ENCODE assay signal across 11 cellular contexts in genomic region chr9:127832248-127832647, GRCh38. TPM values are rescaled to one million over a fixed set of nuclear protein-coding genes. Genes with fewer than 3 reads are reported as not detected.
DNase-seq lines count a peak whose midpoint lies in the region; ATAC-seq and TF ChIP-seq lines count a peak whose summit lies in the region.
"Had no signal": no experiment of that assay in that cellular context is flagged by ENCODE, and none has a peak within 500 bp of the region (broad histone marks: within the 10 kb centered on the region; RNA-seq: fewer than 3 reads in every experiment).

No MANE protein-coding gene starts in this region.

- intact Hi-C loops in left lung (cut with DNase I) (no loop called here), tibial artery (cut with DNase I; ENCODE audit: low total_unique reads) (no loop called here), head of caudate nucleus (cut with DNase I) (no loop called here)

- H3K27ac Mint-ChIP-seq in activated naive CD4-positive, alpha-beta T cell treated with anti-CD3 and anti-CD28 coated beads, Interleukin-2, amount 10 ng/mL, durations not matched to agents 7 days and 5 days, result peak overlapping the region; percentile 84
- H3K27ac Mint-ChIP-seq in activated naive CD4-positive, alpha-beta T cell treated with anti-CD3 and anti-CD28 coated beads, Interleukin-2, amount 50 U/mL, for 72 hours, result peak overlapping the region; percentile 45 to 61

- no peaks in the 10 kb centered on the region for H3K9me3 ChIP-seq in left lung
- no peaks in the 10 kb centered on the region for H3K9me3 ChIP-seq in tibial artery

- peak overlapping the region; percentile 87 to 92 for H3K27ac ChIP-seq in left lung
- H3K27ac ChIP-seq in tibial artery, result peak overlapping the region; percentile 53 to 86

- peak; percentile 49 for DNase-seq in activated naive CD4-positive, alpha-beta T cell treated with anti-CD3 and anti-CD28 coated beads, Interleukin-2, amount 10 ng/mL, durations not matched to agents 7 days and 5 days
- DNase-seq in activated naive CD4-positive, alpha-beta T cell treated with anti-CD3 and anti-CD28 coated beads, Interleukin-2, amount 50 U/mL, for 16 hours, result no peak
- DNase-seq in activated naive CD4-positive, alpha-beta T cell treated with anti-CD3 and anti-CD28 coated beads, Interleukin-2, amount 50 U/mL, for 72 hours (ENCODE audit: low spot score in 2 of 2), result no peak
- no peak for DNase-seq in left lung
- peak in 1 of 2 donors; percentile 71 for DNase-seq in tibial artery
- DNase-seq in SHP77 (lab: John Stamatoyannopoulos, UW), result no peak
- no peak for DNase-seq in head of caudate nucleus
- DNase-seq in dermis blood vessel endothelial cell, result no peak
- DNase-seq: NCI-H1417, NCI-H446 had no signal

- H3K4me1 Mint-ChIP-seq in activated naive CD4-positive, alpha-beta T cell treated with anti-CD3 and anti-CD28 coated beads, Interleukin-2, amount 10 ng/mL, durations not matched to agents 7 days and 5 days, result peaks cover 13% of the 10 kb centered on the region

- H3K27me3 ChIP-seq in left lung (no peaks in the 10 kb centered on the region), tibial artery (no peaks in the 10 kb centered on the region)

- CTCF ChIA-PET in activated naive CD4-positive, alpha-beta T cell treated with anti-CD3 and anti-CD28 coated beads, Interleukin-2, amount 10 ng/mL, durations not matched to agents 7 days and 5 days (lab: Charles Lee), result interaction anchor here (2.2 kb wide), 1 partner anchor 38 kb away, joined by 6 read pairs; no protein-coding TSS in a partner anchor

- no peaks in the 10 kb centered on the region for H3K27me3 Mint-ChIP-seq in activated naive CD4-positive, alpha-beta T cell treated with anti-CD3 and anti-CD28 coated beads, Interleukin-2, amount 10 ng/mL, durations not matched to agents 7 days and 5 days

- H3K36me3 Mint-ChIP-seq in activated naive CD4-positive, alpha-beta T cell treated with anti-CD3 and anti-CD28 coated beads, Interleukin-2, amount 10 ng/mL, durations not matched to agents 7 days and 5 days, result peaks cover 7% of the 10 kb centered on the region
- H3K36me3 Mint-ChIP-seq in activated naive CD4-positive, alpha-beta T cell treated with anti-CD3 and anti-CD28 coated beads, Interleukin-2, amount 50 U/mL, for 72 hours, result no peaks in the 10 kb centered on the region

- TF ChIP-seq CTCF in left lung (IDR thresholded peaks at IDR 0.05), result no peak
- no peak for TF ChIP-seq CTCF in tibial artery (IDR thresholded peaks at IDR 0.05)

- peaks cover 50 to 97% of the 10 kb centered on the region in 2 donors for H3K4me1 ChIP-seq in left lung
- H3K4me1 ChIP-seq in tibial artery, result peaks cover 5 to 81% (median 45%) of the 10 kb centered on the region in 4 donors

- H3K4me3 ChIP-seq in left lung, result no peak overlapping the region
- no peak overlapping the region for H3K4me3 ChIP-seq in tibial artery
- H3K4me3 ChIP-seq: K562 had no signal

- ATAC-seq in activated naive CD4-positive, alpha-beta T cell treated with anti-CD3 and anti-CD28 coated beads, Interleukin-2, amount 50 U/mL, for 72 hours, result peak; percentile 45 to 69
- ATAC-seq in left lung, result no peak
- ATAC-seq: K562 had no signal

- H3K4me3 Mint-ChIP-seq in activated naive CD4-positive, alpha-beta T cell treated with anti-CD3 and anti-CD28 coated beads, Interleukin-2, amount 10 ng/mL, durations not matched to agents 7 days and 5 days, result no peak overlapping the region

- no peaks in the 10 kb centered on the region for H3K9me3 Mint-ChIP-seq in activated naive CD4-positive, alpha-beta T cell treated with anti-CD3 and anti-CD28 coated beads, Interleukin-2, amount 10 ng/mL, durations not matched to agents 7 days and 5 days
- no peaks in the 10 kb centered on the region for H3K9me3 Mint-ChIP-seq in activated naive CD4-positive, alpha-beta T cell treated with anti-CD3 and anti-CD28 coated beads, Interleukin-2, amount 50 U/mL, for 72 hours

- H3K36me3 ChIP-seq in left lung (peaks cover 0 to 35% of the 10 kb centered on the region in 2 donors), tibial artery (no peaks in the 10 kb centered on the region)

RNA-seq across cellular contexts. Expression of gene ENG, which starts 22.2 kb away (rescaled TPM):
- 10 to 100 TPM; 12.9 to 24.1 TPM for total RNA-seq in activated naive CD4-positive, alpha-beta T cell treated with anti-CD3 and anti-CD28 coated beads, Interleukin-2, amount 50 U/mL, for 72 hours
- 100 to 1,000 TPM; 173 to 354 TPM for total RNA-seq in left lung
- 84.2 and 165 TPM in 2 replicates for total RNA-seq in dermis blood vessel endothelial cell

RNA-seq across cellular contexts. Expression of gene FPGS, which starts 29.6 kb away (rescaled TPM):
- total RNA-seq in activated naive CD4-positive, alpha-beta T cell treated with anti-CD3 and anti-CD28 coated beads, Interleukin-2, amount 50 U/mL, for 72 hours, result 10 to 100 TPM; 64.8 to 73.8 TPM
- 10 to 100 TPM; 59.3 to 97.4 TPM for total RNA-seq in left lung
- 64.2 and 93.8 TPM in 2 replicates for total RNA-seq in dermis blood vessel endothelial cell

RNA-seq across cellular contexts. Expression of gene AK1, which starts 45.2 kb away (rescaled TPM):
- 10 to 100 TPM; 19.0 to 31.3 TPM for total RNA-seq in activated naive CD4-positive, alpha-beta T cell treated with anti-CD3 and anti-CD28 coated beads, Interleukin-2, amount 50 U/mL, for 72 hours
- total RNA-seq in left lung (100 to 1,000 TPM; 111 to 264 TPM), dermis blood vessel endothelial cell (22.0 and 42.2 TPM in 2 replicates)

RNA-seq across cellular contexts. Expression of gene CDK9, which starts 46.4 kb away (rescaled TPM):
- 10 to 100 TPM; 74.8 to 89.3 TPM for total RNA-seq in activated naive CD4-positive, alpha-beta T cell treated with anti-CD3 and anti-CD28 coated beads, Interleukin-2, amount 50 U/mL, for 72 hours
- total RNA-seq in left lung, result 10 to 100 TPM; 78.8 to 83.4 TPM
- total RNA-seq in dermis blood vessel endothelial cell, result 102 and 116 TPM in 2 replicates

RNA-seq across cellular contexts. Expression of gene SH2D3C, which starts 53.8 kb away (rescaled TPM):
- 10 to 100 TPM; 39.3 to 39.5 TPM for total RNA-seq in activated naive CD4-positive, alpha-beta T cell treated with anti-CD3 and anti-CD28 coated beads, Interleukin-2, amount 50 U/mL, for 72 hours
- 10 to 100 TPM; 21.7 to 41.9 TPM for total RNA-seq in left lung
- total RNA-seq in dermis blood vessel endothelial cell, result 77.8 and 95.6 TPM in 2 replicates
